Comparison of ENCODE assay signal across 27 cellular contexts in the genomic region with DNA sequence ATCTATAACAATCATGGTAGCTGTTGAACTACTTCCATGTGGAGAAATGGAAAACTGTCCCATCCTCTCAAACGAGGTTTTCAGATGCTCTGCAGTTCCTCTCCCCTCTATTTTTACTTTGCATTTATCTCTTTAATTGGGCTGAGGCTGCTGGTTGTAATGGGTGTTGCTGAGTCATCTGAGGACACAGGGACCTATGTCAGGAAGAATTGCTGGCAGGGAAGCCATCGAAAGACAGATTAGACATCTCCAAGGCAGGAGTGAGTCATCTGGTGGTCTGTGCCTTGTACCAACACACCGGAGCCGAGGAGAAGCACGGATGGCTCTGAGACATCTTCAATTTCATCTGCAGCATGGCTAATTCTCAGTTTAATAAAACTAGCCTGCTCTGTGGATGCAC.
A peak's percentile ranks its signal among the peaks of the same experiment; 100 is the strongest.
DNase-seq lines count a peak whose midpoint lies in the region; ATAC-seq, FAIRE-seq and TF ChIP-seq lines count a peak whose summit lies in the region.
"Had no signal": no experiment of that assay in that cellular context is flagged by ENCODE, and none has a peak within 500 bp of the region (broad histone marks: within the 10 kb centered on the region; RNA-seq: fewer than 3 reads in every experiment).

No MANE protein-coding gene starts in this region.

- intact Hi-C loops in Right ventricle myocardium inferior (cut with DNase I) = no loop called here
- intact Hi-C loops in cardiac septum (cut with DNase I) = no loop called here

- H3K79me2 ChIP-seq in smooth muscle cell (ENCODE audit: low read depth) = no peaks in the 10 kb centered on the region

- peak; percentile 72 for ATAC-seq in Right ventricle myocardium inferior
- no peak for ATAC-seq in GM18858 (IDR thresholded peaks at IDR 0.05; ENCODE audit: unreplicated experiment)
- no peak for ATAC-seq in HG02588 (IDR thresholded peaks at IDR 0.05; ENCODE audit: unreplicated experiment)
- ATAC-seq: A549; activated CD4-positive, CD25-positive, alpha-beta regulatory T cell treated with anti-CD3 and anti-CD28 coated beads, Interleukin-2, amount 50 U/mL, for 24 hours; activated CD8-positive, alpha-beta T cell treated with anti-CD3 and anti-CD28 coated beads for 36 hours; left colon; natural killer cell had no signal

- peak; percentile 77 for FAIRE-seq in RCC 7860 (lab: Jason Lieb, UNC)
- FAIRE-seq: A549, D721Med had no signal

- peak overlapping the region; percentile 6 for H3K4me2 ChIP-seq in smooth muscle cell
- H3K4me2 ChIP-seq: A549; BLaER1 treated with 17β-estradiol and CSF1 and Interleukin-3, amounts not matched to agents 10 nM and 100 nM had no signal

- no peaks in the 10 kb centered on the region for H4K20me1 ChIP-seq in smooth muscle cell (ENCODE audit: low read depth)
- H4K20me1 ChIP-seq: BLaER1 treated with 17β-estradiol and CSF1 and Interleukin-3, amounts not matched to agents 10 nM and 100 nM had no signal

- no peak for TF ChIP-seq CTCF in fibroblast of mammary gland (conservative IDR thresholded peaks at IDR 0.05; ENCODE audit: control insufficient read depth, insufficient read depth, low read depth, low read length)
- TF ChIP-seq CTCF in smooth muscle cell (IDR thresholded peaks at IDR 0.05; ENCODE audit: borderline replicate concordance, insufficient read depth, poor library complexity, severe bottlenecking) = no peak

- DNase-seq in Right ventricle myocardium inferior (ENCODE audit: missing footprints) (no peak), cardiac septum (ENCODE audit: low spot score) (no peak), RCC 7860 (ENCODE audit: low spot score) (peak; percentile 42), fibroblast of mammary gland (ENCODE audit: low read depth) (peak; percentile 27), smooth muscle cell (lab: John Stamatoyannopoulos, UW; ENCODE audit: unreplicated experiment) (no peak), activated gamma-delta T cell treated with Interleukin-2 at 50 U/mL for 16 hours (no peak)
- DNase-seq: activated CD8-positive, alpha-beta T cell treated with anti-CD3 and anti-CD28 coated beads for 36 hours; activated effector memory CD4-positive, alpha-beta T cell treated with anti-CD3 and anti-CD28 coated beads, Interleukin-2, amount 50 U/mL, for 16 hours; activated T-cell treated with anti-CD3 and anti-CD28 coated beads for 4 hours; GF-D8; H7; Karpas-422; left colon; midbrain; natural killer cell; NCI-H1048; NCI-H1930; NCI-H748 treated with DMSO at 0.1 percent for 48 hours; SHP77 treated with DMSO at 0.1 percent for 48 hours; stimulated activated CD4-positive, alpha-beta T cell treated with anti-CD3 and anti-CD28 coated beads, Interleukin-4, amount 100 ng/mL, for 1 hour; stimulated activated naive CD4-positive, alpha-beta T cell had no signal

- H3K27me3 ChIP-seq in smooth muscle cell (ENCODE audit: low read depth) = no peaks in the 10 kb centered on the region
- H3K27me3 ChIP-seq: BLaER1 treated with 17β-estradiol and CSF1 and Interleukin-3, amounts not matched to agents 10 nM and 100 nM had no signal

- H2AFZ ChIP-seq in smooth muscle cell (ENCODE audit: low read depth) = no peak overlapping the region

- H3K4me1 ChIP-seq in smooth muscle cell (ENCODE audit: low read depth) = no peaks in the 10 kb centered on the region
- H3K4me1 ChIP-seq: A549; BLaER1 treated with 17β-estradiol and CSF1 and Interleukin-3, amounts not matched to agents 10 nM and 100 nM had no signal

- 2% methylated on average over 5 of the region's 5 CpGs for WGBS in smooth muscle cell (ENCODE audit: low lambda C conversion rate)

- H3K4me3 ChIP-seq in fibroblast of mammary gland (ENCODE audit: control insufficient read depth, low read depth, low read length) = no peak overlapping the region
- no peak overlapping the region for H3K4me3 ChIP-seq in smooth muscle cell
- H3K4me3 ChIP-seq: A549; BLaER1 treated with 17β-estradiol and CSF1 and Interleukin-3, amounts not matched to agents 10 nM and 100 nM had no signal

- H3K9me3 ChIP-seq in smooth muscle cell (replicated peaks; ENCODE audit: low read depth) = no peaks in the 10 kb centered on the region
- H3K9me3 ChIP-seq: A549; BLaER1 treated with 17β-estradiol and CSF1 and Interleukin-3, amounts not matched to agents 10 nM and 100 nM had no signal

- peak overlapping the region; percentile 7 for H3K9ac ChIP-seq in smooth muscle cell (ENCODE audit: low read depth)
- H3K9ac ChIP-seq: BLaER1 treated with 17β-estradiol and CSF1 and Interleukin-3, amounts not matched to agents 10 nM and 100 nM had no signal

- H3K27ac ChIP-seq in smooth muscle cell (ENCODE audit: low read depth) = no peak overlapping the region
- H3K27ac ChIP-seq: A549; BLaER1 treated with 17β-estradiol and CSF1 and Interleukin-3, amounts not matched to agents 10 nM and 100 nM had no signal

- H3F3A ChIP-seq in smooth muscle cell (ENCODE audit: low read depth) = no peaks in the 10 kb centered on the region

- no peaks in the 10 kb centered on the region for H3K36me3 ChIP-seq in smooth muscle cell (ENCODE audit: low read depth)
- H3K36me3 ChIP-seq: BLaER1 treated with 17β-estradiol and CSF1 and Interleukin-3, amounts not matched to agents 10 nM and 100 nM had no signal

Comparison
In these comparisons a context has a peak if more than half of its experiments do, and no peak if none do; other contexts are left out.
1. DNase-seq: peak in RCC 7860 (single experiment) and fibroblast of mammary gland (single experiment); none in Right ventricle myocardium inferior (single experiment), cardiac septum (single experiment), smooth muscle cell (single experiment) and activated gamma-delta T cell treated with Interleukin-2 at 50 U/mL for 16 hours (single experiment).